Comparison of ENCODE assay signal across 19 cellular contexts in the genomic region with DNA sequence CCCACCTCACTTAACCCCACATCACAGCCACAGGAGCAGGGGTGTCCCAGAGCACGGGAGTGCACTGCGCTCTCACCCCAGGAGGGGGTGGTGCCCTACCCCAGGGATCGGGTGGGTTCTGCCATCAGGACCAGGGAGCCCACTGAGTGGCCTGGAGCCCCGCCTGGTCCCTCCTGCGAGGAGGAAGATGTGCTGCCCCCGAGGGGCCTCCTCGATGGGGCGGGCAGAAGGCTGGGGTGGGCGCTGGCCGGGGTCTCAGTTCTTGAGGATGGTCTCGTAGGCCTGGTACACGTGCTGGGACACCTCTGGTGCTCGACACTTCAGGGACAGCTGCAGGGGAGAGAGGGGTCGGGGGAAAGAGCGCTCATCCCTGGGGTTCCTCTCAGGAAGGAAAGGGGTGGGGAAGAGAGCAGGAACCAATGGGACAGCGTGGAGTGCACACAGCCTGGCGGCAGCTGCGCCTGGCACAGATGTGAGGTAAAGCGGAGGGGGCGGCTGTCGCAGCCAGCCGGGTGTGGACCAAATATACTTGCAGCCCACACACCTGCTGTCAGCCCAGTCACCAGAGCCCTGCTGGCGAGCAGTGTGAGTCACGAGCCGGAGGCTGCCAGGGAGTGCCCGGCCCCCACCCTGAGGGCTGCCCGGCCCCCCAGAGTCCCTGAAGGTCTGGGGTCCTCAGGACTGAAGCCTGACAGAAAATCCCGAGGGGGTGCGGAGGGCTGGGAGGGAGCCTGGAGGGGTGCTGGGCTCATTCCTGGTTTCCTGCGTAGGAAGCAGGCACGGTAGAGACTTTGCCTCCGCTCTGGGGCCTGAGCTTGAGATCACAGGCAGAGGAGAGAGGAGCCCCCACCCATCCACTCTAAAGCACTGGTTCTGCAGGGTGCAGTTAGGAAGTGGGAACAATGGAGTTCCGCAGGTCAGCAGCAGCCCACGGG. TPM values are rescaled to one million over a fixed set of nuclear protein-coding genes. Genes with fewer than 3 reads are reported as not detected.
DNase-seq lines count a peak whose midpoint lies in the region; ATAC-seq, FAIRE-seq and TF ChIP-seq lines count a peak whose summit lies in the region.
"Had no signal": no experiment of that assay in that cellular context is flagged by ENCODE, and none has a peak within 500 bp of the region (broad histone marks: within the 10 kb centered on the region; RNA-seq: fewer than 3 reads in every experiment).

No MANE protein-coding gene starts in this region.

- no peak for FAIRE-seq in urothelium cell line (lab: Jason Lieb, UNC)
- FAIRE-seq: A204.1 had no signal

- no peaks in the 10 kb centered on the region for H3K9me3 Mint-ChIP-seq in nephron progenitor cell
- H3K9me3 Mint-ChIP-seq: activated naive CD4-positive, alpha-beta T cell treated with anti-CD3 and anti-CD28 coated beads, Interleukin-2, amount 10 ng/mL, durations not matched to agents 7 days and 5 days had no signal

- no peak for TF ChIP-seq POLR2A in suprapubic skin (IDR thresholded peaks at IDR 0.05)

- H3K4me3 Mint-ChIP-seq in nephron progenitor cell: no peak overlapping the region
- H3K4me3 Mint-ChIP-seq: activated naive CD4-positive, alpha-beta T cell treated with anti-CD3 and anti-CD28 coated beads, Interleukin-2, amount 10 ng/mL, durations not matched to agents 7 days and 5 days; naive thymus-derived CD4-positive, alpha-beta T cell had no signal

- H3K9me3 ChIP-seq in right atrium auricular region: no peaks in the 10 kb centered on the region
- no peaks in the 10 kb centered on the region for H3K9me3 ChIP-seq in suprapubic skin
- H3K9me3 ChIP-seq: tibial artery had no signal

- H3K27me3 ChIP-seq in right atrium auricular region: no peaks in the 10 kb centered on the region
- no peaks in the 10 kb centered on the region for H3K27me3 ChIP-seq in suprapubic skin
- H3K27me3 ChIP-seq: tibial artery had no signal

- no peak for TF ChIP-seq CTCF in right atrium auricular region (IDR thresholded peaks at IDR 0.05)
- no peak for TF ChIP-seq CTCF in nephron progenitor cell (IDR thresholded peaks at IDR 0.05)
- TF ChIP-seq CTCF in suprapubic skin (IDR thresholded peaks at IDR 0.05): no peak

- peaks cover 9% of the 10 kb centered on the region for H3K36me3 Mint-ChIP-seq in nephron progenitor cell (ENCODE audit: low read depth)

- whole genome bisulfite sequencing in suprapubic skin: 77% methylated on average over 13 of the region's 34 CpGs

- DNase-seq in Right ventricle myocardium superior (peak; percentile 21), right atrium auricular region (ENCODE audit: low spot score) (no peak), anterior cingulate cortex (lab: John Stamatoyannopoulos, UW) (peak in 38 of 58 donors; percentile 16 to 84 (median 53)), nephron progenitor cell (no peak), urothelium cell line (ENCODE audit: low spot score) (peak; percentile 53), suprapubic skin (ENCODE audit: low spot score in 2 of 2) (no peak)
- no peak for DNase-seq in activated CD4-positive, alpha-beta T cell treated with anti-CD3 and anti-CD28 coated beads for 1 hour
- DNase-seq: activated CD8-positive, alpha-beta memory T cell treated with anti-CD3 and anti-CD28 coated beads, Interleukin-2, amount 50 U/mL, for 4 hours; activated naive CD4-positive, alpha-beta T cell treated with anti-CD3 and anti-CD28 coated beads, Interleukin-2, amount 10 ng/mL, durations not matched to agents 7 days and 5 days; DND-41; left ventricle myocardium superior; naive thymus-derived CD4-positive, alpha-beta T cell; NCI-H1930; NCI-H526 treated with DMSO at 0.1 percent for 48 hours; PC-9; stimulated activated CD4-positive, alpha-beta T cell treated with anti-CD3 and anti-CD28 coated beads, Interleukin-2, amount 100 ng/mL, for 24 hours; tibial artery had no signal

- no peak for TF ChIP-seq EP300 in suprapubic skin (IDR thresholded peaks at IDR 0.05)

- intact Hi-C loops in Right ventricle myocardium superior (cut with DNase I): no loop called here

- no peak for ATAC-seq in Right ventricle myocardium superior (ENCODE audit: poor library complexity)
- ATAC-seq in GM21717 (IDR thresholded peaks at IDR 0.05; ENCODE audit: unreplicated experiment): no peak
- ATAC-seq: left ventricle myocardium superior; naive thymus-derived CD4-positive, alpha-beta T cell had no signal

- H3K36me3 ChIP-seq in right atrium auricular region (peaks cover 52% of the 10 kb centered on the region), suprapubic skin (peaks cover 68% of the 10 kb centered on the region)

- peaks cover 36% of the 10 kb centered on the region for H3K4me1 Mint-ChIP-seq in nephron progenitor cell
- H3K4me1 Mint-ChIP-seq: activated naive CD4-positive, alpha-beta T cell treated with anti-CD3 and anti-CD28 coated beads, Interleukin-2, amount 10 ng/mL, durations not matched to agents 7 days and 5 days had no signal

- H3K27ac ChIP-seq in right atrium auricular region: no peak overlapping the region
- H3K27ac ChIP-seq in suprapubic skin: no peak overlapping the region
- H3K27ac ChIP-seq: PC-9, tibial artery had no signal

- no peaks in the 10 kb centered on the region for H3K27me3 Mint-ChIP-seq in nephron progenitor cell (ENCODE audit: low read depth, poor library complexity)
- H3K27me3 Mint-ChIP-seq: activated naive CD4-positive, alpha-beta T cell treated with anti-CD3 and anti-CD28 coated beads, Interleukin-2, amount 10 ng/mL, durations not matched to agents 7 days and 5 days; naive thymus-derived CD4-positive, alpha-beta T cell had no signal

- H3K4me3 ChIP-seq in right atrium auricular region: no peak overlapping the region
- no peak overlapping the region for H3K4me3 ChIP-seq in suprapubic skin
- H3K4me3 ChIP-seq: PC-9, tibial artery had no signal

- H3K4me1 ChIP-seq in right atrium auricular region (no peaks in the 10 kb centered on the region), suprapubic skin (peaks cover 7% of the 10 kb centered on the region)

- H3K27ac Mint-ChIP-seq in nephron progenitor cell: peak overlapping the region; percentile 71
- H3K27ac Mint-ChIP-seq: activated naive CD4-positive, alpha-beta T cell treated with anti-CD3 and anti-CD28 coated beads, Interleukin-2, amount 10 ng/mL, durations not matched to agents 7 days and 5 days had no signal

RNA-seq across cellular contexts. Expression of a gene that starts 13.3 kb away (rescaled TPM):
- total RNA-seq in Right ventricle myocardium superior (1.3 TPM), right atrium auricular region (1 to 10 TPM; 1.1 to 1.8 TPM), suprapubic skin (1 to 10 TPM in 2 of 4 donors, under 1 TPM in 2; 0.34 to 1.7 (median 0.95) TPM)
- total RNA-seq: PC-9 had no signal

RNA-seq across cellular contexts. Expression of a gene that starts 22.4 kb away (rescaled TPM):
- total RNA-seq in Right ventricle myocardium superior: 24.4 TPM
- total RNA-seq in right atrium auricular region: 10 to 100 TPM; 19.4 to 28.0 TPM
- 10 to 100 TPM; 49.0 to 94.8 (median 85.4) TPM for total RNA-seq in suprapubic skin

RNA-seq across cellular contexts. Expression of a gene that starts 59.5 kb away (rescaled TPM):
- total RNA-seq in Right ventricle myocardium superior (25.6 TPM), right atrium auricular region (10 to 100 TPM; 31.4 to 46.2 TPM), suprapubic skin (10 to 100 TPM; 55.6 to 97.0 (median 89.4) TPM)

Comparison
In these comparisons a context has a peak if more than half of its experiments do, and no peak if none do; other contexts are left out.
1. DNase-seq: peak in Right ventricle myocardium superior (single experiment), anterior cingulate cortex (38 of 58) and urothelium cell line (single experiment); none in right atrium auricular region (single experiment), nephron progenitor cell (single experiment), activated CD4-positive, alpha-beta T cell treated with anti-CD3 and anti-CD28 coated beads for 1 hour (single experiment) and suprapubic skin (0 of 2).